6 cellular contexts compared by ENCODE assay signal in genomic region chr22:50581950-50582561, GRCh38. TPM values are rescaled to one million over a fixed set of nuclear protein-coding genes. Genes with fewer than 3 reads are reported as not detected.
A peak's percentile ranks its signal among the peaks of the same experiment; 100 is the strongest.
DNase-seq lines count a peak whose midpoint lies in the region; ATAC-seq and TF ChIP-seq lines count a peak whose summit lies in the region.

No MANE protein-coding gene starts in this region.

- H3K4me3 Mint-ChIP-seq in dendritic cell treated with granulocyte-macrophage colony-stimulating factor and Interleukin-4, amounts not matched to agents 40 ng/mL and 50 ng/mL, for 4 days = peak overlapping the region; percentile 80

- intact Hi-C loops in dendritic cell treated with granulocyte-macrophage colony-stimulating factor and Interleukin-4, amounts not matched to agents 40 ng/mL and 50 ng/mL, for 4 days (cut with micrococcal nuclease) = loop anchor here (2.0 to 5.0 kb wide), 4 partner anchors 19 to 75 kb away; partner anchors contain the start of genes LMF2, MAPK8IP2, NCAPH2 and TYMP
- intact Hi-C loops in psoas muscle (cut with DNase I) = loop anchor here in 1 of 2 donors (5.0 kb wide), 1 partner anchor 40 kb away; no protein-coding TSS in a partner anchor

- H3K4me1 ChIP-seq in psoas muscle = peaks cover 36% of the 10 kb centered on the region

- WGBS in psoas muscle, 3 donors = 5 to 11% (median 8%) methylated on average over 26 to 45 of the region's 45 CpGs

- peak overlapping the region; percentile 100 for H3K27ac ChIP-seq in psoas muscle

- no peaks in the 10 kb centered on the region for H3K9me3 Mint-ChIP-seq in dendritic cell treated with granulocyte-macrophage colony-stimulating factor and Interleukin-4, amounts not matched to agents 40 ng/mL and 50 ng/mL, for 4 days

- peak; percentile 34 for DNase-seq in NCI-H510A (lab: John Stamatoyannopoulos, UW)
- DNase-seq in psoas muscle = no peak
- no peak for DNase-seq in left lobe of liver (ENCODE audit: low spot score)

- H3K27ac Mint-ChIP-seq in dendritic cell treated with granulocyte-macrophage colony-stimulating factor and Interleukin-4, amounts not matched to agents 40 ng/mL and 50 ng/mL, for 4 days = peak overlapping the region; percentile 95

- H3K27me3 ChIP-seq in psoas muscle (ENCODE audit: insufficient read depth in 3 of 3, low read length in 2 of 3) = no peaks in the 10 kb centered on the region

- peaks cover 47% of the 10 kb centered on the region for H3K36me3 Mint-ChIP-seq in dendritic cell treated with granulocyte-macrophage colony-stimulating factor and Interleukin-4, amounts not matched to agents 40 ng/mL and 50 ng/mL, for 4 days (ENCODE audit: low read depth)

- peaks cover 14% of the 10 kb centered on the region for H3K27me3 Mint-ChIP-seq in dendritic cell treated with granulocyte-macrophage colony-stimulating factor and Interleukin-4, amounts not matched to agents 40 ng/mL and 50 ng/mL, for 4 days

- peak overlapping the region; percentile 94 for H3K4me3 ChIP-seq in psoas muscle

- TF ChIP-seq CTCF in psoas muscle (IDR thresholded peaks at IDR 0.05) = no peak

- ATAC-seq in GM18907 (IDR thresholded peaks at IDR 0.05; ENCODE audit: unreplicated experiment) (peak; percentile 26), psoas muscle (no peak), left lobe of liver (no peak), GM19467 (IDR thresholded peaks at IDR 0.05; ENCODE audit: unreplicated experiment) (no peak)

- H3K9me3 ChIP-seq in psoas muscle = no peaks in the 10 kb centered on the region

- H3K36me3 ChIP-seq in psoas muscle (ENCODE audit: insufficient read depth in 1 of 2, low read depth in 1 of 2) = peaks cover 0 to 20% of the 10 kb centered on the region in 2 donors

- peaks cover 45% of the 10 kb centered on the region for H3K4me1 Mint-ChIP-seq in dendritic cell treated with granulocyte-macrophage colony-stimulating factor and Interleukin-4, amounts not matched to agents 40 ng/mL and 50 ng/mL, for 4 days (ENCODE audit: low read depth)

RNA-seq across cellular contexts. Expression of gene CHKB, which starts 0.6 kb away (rescaled TPM):
- total RNA-seq in psoas muscle = 10 to 100 TPM; 11.5 to 25.2 (median 16.3) TPM
- 10 to 100 TPM; 13.1 to 14.3 (median 13.6) TPM for polyA plus RNA-seq in psoas muscle
- 32.6 TPM for total RNA-seq in left lobe of liver

RNA-seq across cellular contexts. Expression of gene CPT1B, which starts 3.8 kb away (rescaled TPM):
- 100 to 1,000 TPM in 3 of 4 donors, 10 to 100 TPM in 1; 75.8 to 144 (median 139) TPM for total RNA-seq in psoas muscle
- polyA plus RNA-seq in psoas muscle = 10 to 100 TPM; 57.4 to 87.6 (median 70.8) TPM
- 24.7 TPM for total RNA-seq in left lobe of liver

RNA-seq across cellular contexts. Expression of gene MAPK8IP2, which starts 18.5 kb away (rescaled TPM):
- total RNA-seq in psoas muscle (under 1 TPM; 0.12 to 0.34 (median 0.17) TPM), left lobe of liver (0.53 TPM)
- under 1 TPM; 0.13 to 0.22 (median 0.15) TPM for polyA plus RNA-seq in psoas muscle

RNA-seq across cellular contexts. Expression of gene SYCE3, which starts 19.3 kb away (rescaled TPM):
- total RNA-seq in psoas muscle (not detected), left lobe of liver (0.45 TPM)
- not detected for polyA plus RNA-seq in psoas muscle

RNA-seq across cellular contexts. Expression of gene KLHDC7B, which starts 36.4 kb away (rescaled TPM):
- total RNA-seq in psoas muscle = under 1 TPM in 1 of 4 donors, not detected in 3; 0.11 TPM
- under 1 TPM in 2 of 3 donors, not detected in 1; 0.01 TPM for polyA plus RNA-seq in psoas muscle
- total RNA-seq in left lobe of liver = 0.05 TPM
